Comparison of ENCODE assay signal across 32 cellular contexts in genomic region chr10:23075672-23076071, GRCh38.
"Had no signal": no experiment of that assay in that cellular context is flagged by ENCODE, and none has a peak within 500 bp of the region (broad histone marks: within the 10 kb centered on the region; RNA-seq: fewer than 3 reads in every experiment).

No MANE protein-coding gene starts in this region.

- H3K4me3 ChIP-seq: ascending aorta, cardiac muscle cell, Peyer's patch, SJSA1 had no signal

- H3K4me3 Mint-ChIP-seq: activated CD8-positive, alpha-beta T cell treated with anti-CD3 and anti-CD28 coated beads for 36 hours; activated naive CD8-positive, alpha-beta T cell treated with anti-CD3 and anti-CD28 coated beads for 36 hours; activated T-helper 1 cell treated with anti-CD3 and anti-CD28 coated beads, Interleukin-12 subunit alpha, Interleukin-12 subunit beta, Interleukin-2, Interleukin-4 antibody, amounts not matched to agents 30 ng/mL and 10 ng/mL and 1 ng/mL, durations not matched to agents 14 hours and 24 hours and 36 hours; central memory CD8-positive, alpha-beta T cell; T-helper 1 cell treated with Interleukin-12 subunit alpha and Interleukin-12 subunit beta and Interleukin-4 antibody, amounts not matched to agents 30 μg/mL and 1 μg/mL, for 36 hours; T-helper 2 cell treated with Interferon-gamma antibody and Interleukin-4, amounts not matched to agents 5 μg/mL and 100 μg/mL, for 36 hours; WTC11 had no signal

- H3K27me3 ChIP-seq: ascending aorta, cardiac muscle cell, Peyer's patch had no signal

- H3K4me1 ChIP-seq: ascending aorta, Peyer's patch, SJSA1 had no signal

- ATAC-seq: activated CD4-positive, CD25-positive, alpha-beta regulatory T cell treated with anti-CD3 and anti-CD28 coated beads, Interleukin-2, amount 50 U/mL, for 24 hours; activated CD8-positive, alpha-beta T cell treated with anti-CD3 and anti-CD28 coated beads for 36 hours; PC-3; WTC11 had no signal

- H3K27ac Mint-ChIP-seq: activated CD8-positive, alpha-beta T cell treated with anti-CD3 and anti-CD28 coated beads for 36 hours; activated naive CD8-positive, alpha-beta T cell treated with anti-CD3 and anti-CD28 coated beads for 36 hours; activated T-helper 1 cell treated with anti-CD3 and anti-CD28 coated beads, Interleukin-12 subunit alpha, Interleukin-12 subunit beta, Interleukin-2, Interleukin-4 antibody, amounts not matched to agents 30 ng/mL and 10 ng/mL and 1 ng/mL, durations not matched to agents 14 hours and 24 hours and 36 hours; T-helper 1 cell treated with Interleukin-12 subunit alpha and Interleukin-12 subunit beta and Interleukin-4 antibody, amounts not matched to agents 30 μg/mL and 1 μg/mL, for 36 hours; T-helper 2 cell treated with Interferon-gamma antibody and Interleukin-4, amounts not matched to agents 5 μg/mL and 100 μg/mL, for 36 hours; WTC11 had no signal

- DNase-seq: activated CD4-positive, alpha-beta T cell treated with anti-CD3 and anti-CD28 coated beads for 48 hours; activated CD8-positive, alpha-beta T cell treated with anti-CD3 and anti-CD28 coated beads for 36 hours; activated effector memory CD4-positive, alpha-beta T cell treated with Interleukin-2 at 50 U/mL for 16 hours; activated naive CD4-positive, alpha-beta T cell treated with anti-CD3 and anti-CD28 coated beads, Interleukin-2, amount 50 U/mL, for 16 hours; activated naive CD8-positive, alpha-beta T cell treated with anti-CD3 and anti-CD28 coated beads for 36 hours; activated T-cell treated with anti-CD3 and anti-CD28 coated beads, Interleukin-2, amount 50 U/mL, for 1 hour; amygdala; Karpas-422; NCI-H1105; NCI-H1417 treated with DMSO at 0.1 percent for 48 hours; NCI-H187 treated with DMSO at 0.1 percent for 48 hours; NCI-H2081; NCI-H2171 treated with DMSO at 0.1 percent for 48 hours; NCI-H2227 treated with DMSO at 0.1 percent for 48 hours; NCI-H446; NCI-H510A treated with DMSO at 0.1 percent for 48 hours; NCI-H526 treated with DMSO at 0.1 percent for 48 hours; NCI-H82; PC-3; Peyer's patch; RPMI8226; SHP77 treated with DMSO at 0.1 percent for 48 hours; SK-N-SH had no signal

- H3K27ac ChIP-seq: ascending aorta, cardiac muscle cell, Peyer's patch, SJSA1 had no signal

- H3K36me3 Mint-ChIP-seq: activated naive CD8-positive, alpha-beta T cell treated with anti-CD3 and anti-CD28 coated beads for 36 hours; WTC11 had no signal

- H3K9me3 ChIP-seq: ascending aorta, Peyer's patch, SJSA1, SK-N-SH had no signal

- H3K9me3 Mint-ChIP-seq: activated CD8-positive, alpha-beta T cell treated with anti-CD3 and anti-CD28 coated beads for 36 hours; activated naive CD8-positive, alpha-beta T cell treated with anti-CD3 and anti-CD28 coated beads for 36 hours; activated T-helper 1 cell treated with anti-CD3 and anti-CD28 coated beads, Interleukin-12 subunit alpha, Interleukin-12 subunit beta, Interleukin-2, Interleukin-4 antibody, amounts not matched to agents 30 ng/mL and 10 ng/mL and 1 ng/mL, durations not matched to agents 14 hours and 24 hours and 36 hours; central memory CD8-positive, alpha-beta T cell; T-helper 1 cell treated with Interleukin-12 subunit alpha and Interleukin-12 subunit beta and Interleukin-4 antibody, amounts not matched to agents 30 μg/mL and 1 μg/mL, for 36 hours; T-helper 2 cell treated with Interferon-gamma antibody and Interleukin-4, amounts not matched to agents 5 μg/mL and 100 μg/mL, for 36 hours; WTC11 had no signal

- H3K36me3 ChIP-seq: ascending aorta, cardiac muscle cell, Peyer's patch, SJSA1 had no signal

- H3K4me1 Mint-ChIP-seq: activated naive CD8-positive, alpha-beta T cell treated with anti-CD3 and anti-CD28 coated beads for 36 hours; central memory CD8-positive, alpha-beta T cell had no signal
